In the genomic region with DNA sequence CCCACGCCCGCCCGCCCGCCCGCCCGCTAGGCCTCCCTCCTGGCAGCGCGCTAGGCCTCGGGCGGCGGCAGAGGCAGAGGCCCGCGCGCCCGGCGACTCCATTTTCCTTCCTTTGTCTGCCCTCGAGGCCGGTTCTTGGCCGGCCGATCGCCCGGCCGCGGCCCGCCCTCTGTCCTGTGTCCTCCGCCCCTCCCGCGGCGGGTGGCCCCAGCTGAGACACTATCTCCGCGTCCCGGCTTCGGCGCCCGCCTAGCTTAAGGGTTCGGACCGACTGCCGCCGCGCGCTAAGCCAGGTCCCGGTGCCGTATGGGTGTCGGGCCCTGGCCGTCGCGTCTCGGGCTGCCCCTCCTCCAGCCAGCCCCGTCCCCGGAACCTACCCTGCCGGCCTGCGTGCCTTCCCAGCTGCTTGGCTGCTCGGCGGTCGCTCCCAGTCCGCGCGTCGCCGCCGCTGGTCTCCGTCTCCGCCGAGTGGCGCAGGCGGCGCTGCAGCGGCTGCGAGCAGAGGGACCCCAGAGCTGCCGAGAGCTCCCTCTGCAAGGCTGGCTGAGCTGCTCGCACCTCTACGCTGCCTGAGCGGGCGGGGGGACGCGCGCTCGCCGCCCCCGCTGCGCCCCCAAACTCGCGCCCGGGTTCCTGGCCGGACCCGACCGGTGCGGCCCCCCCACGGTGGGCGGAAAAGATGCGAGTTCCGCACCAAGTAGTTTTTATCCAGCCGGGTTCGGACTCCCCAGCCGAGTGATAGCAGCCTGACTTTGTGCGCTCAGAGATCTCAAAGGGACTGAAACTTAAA, we compare ENCODE assay signal across 8 cellular contexts. TPM values are rescaled to one million over a fixed set of nuclear protein-coding genes. Genes with fewer than 3 reads are reported as not detected.
DNase-seq lines count a peak whose midpoint lies in the region; ATAC-seq lines count a peak whose summit lies in the region.

No MANE protein-coding gene starts in this region.

- peaks cover 57% of the 10 kb centered on the region for H3K4me1 Mint-ChIP-seq in activated T-cell treated with anti-CD3 and anti-CD28 coated beads, Interleukin-2, amount 50 U/mL, for 72 hours (ENCODE audit: low read depth)
- H3K4me1 Mint-ChIP-seq in naive thymus-derived CD8-positive, alpha-beta T cell: peaks cover 17 to 66% (median 49%) of the 10 kb centered on the region in 4 donors

- H3K27me3 Mint-ChIP-seq in activated T-cell treated with anti-CD3 and anti-CD28 coated beads, Interleukin-2, amount 50 U/mL, for 72 hours (ENCODE audit: low read depth): no peaks in the 10 kb centered on the region
- H3K27me3 Mint-ChIP-seq in naive thymus-derived CD8-positive, alpha-beta T cell: no peaks in the 10 kb centered on the region

- H3K4me3 Mint-ChIP-seq in activated T-cell treated with anti-CD3 and anti-CD28 coated beads, Interleukin-2, amount 50 U/mL, for 72 hours: peak overlapping the region; percentile 87 to 94
- H3K4me3 Mint-ChIP-seq in naive thymus-derived CD8-positive, alpha-beta T cell: peak overlapping the region; percentile 87 to 96 (median 90)

- DNase-seq in SIG-M5 treated with dmso at 0.1 percent for 504 hours (lab: John Stamatoyannopoulos, UW; ENCODE audit: unreplicated experiment): peak; percentile 32
- DNase-seq in SIG-M5 (lab: John Stamatoyannopoulos, UW): no peak
- peak; percentile 29 for DNase-seq in NOMO-1 treated with DMSO at 0.1 percent for 48 hours (lab: John Stamatoyannopoulos, UW; ENCODE audit: unreplicated experiment)
- peak; percentile 66 to 74 for DNase-seq in activated T-cell treated with anti-CD3 and anti-CD28 coated beads, Interleukin-2, amount 50 U/mL, for 72 hours
- DNase-seq in fibroblast of gingiva (ENCODE audit: low read depth): peak; percentile 49
- peak; percentile 54 to 79 (median 63) for DNase-seq in naive thymus-derived CD8-positive, alpha-beta T cell

- peaks cover 0 to 2% of the 10 kb centered on the region in 2 donors for H3K9me3 Mint-ChIP-seq in activated T-cell treated with anti-CD3 and anti-CD28 coated beads, Interleukin-2, amount 50 U/mL, for 72 hours
- no peaks in the 10 kb centered on the region for H3K9me3 Mint-ChIP-seq in naive thymus-derived CD8-positive, alpha-beta T cell

- peaks cover 6 to 33% (median 25%) of the 10 kb centered on the region in 5 donors for H3K4me1 ChIP-seq in subcutaneous abdominal adipose tissue (ENCODE audit: control insufficient read depth in 5 of 5, insufficient read depth in 5 of 5, low read length in 5 of 5)

- peak overlapping the region; percentile 94 for H3K27ac ChIP-seq in subcutaneous abdominal adipose tissue (ENCODE audit: low read depth, low read length)

- H3K27me3 ChIP-seq in subcutaneous abdominal adipose tissue (ENCODE audit: control insufficient read depth in 5 of 5, insufficient read depth in 4 of 5, low read length in 5 of 5): no peaks in the 10 kb centered on the region

- H3K4me3 ChIP-seq in subcutaneous abdominal adipose tissue (ENCODE audit: low read depth in 1 of 5, low read length in 5 of 5): peak overlapping the region; percentile 81 to 92 (median 84)

- H3K9me3 ChIP-seq in subcutaneous abdominal adipose tissue (ENCODE audit: control insufficient read depth in 5 of 5, low read length in 5 of 5): no peaks in the 10 kb centered on the region

- peak overlapping the region; percentile 73 to 91 (median 88) for H3K9ac ChIP-seq in subcutaneous abdominal adipose tissue (ENCODE audit: low read length in 5 of 5)

- H3K36me3 Mint-ChIP-seq in activated T-cell treated with anti-CD3 and anti-CD28 coated beads, Interleukin-2, amount 50 U/mL, for 72 hours (ENCODE audit: insufficient read depth in 2 of 2): peaks cover 1 to 4% of the 10 kb centered on the region in 2 donors
- peaks cover 0 to 5% (median 0%) of the 10 kb centered on the region in 3 donors for H3K36me3 Mint-ChIP-seq in naive thymus-derived CD8-positive, alpha-beta T cell

- POLR2A ChIA-PET in naive thymus-derived CD8-positive, alpha-beta T cell (lab: Charles Lee): interaction anchor here (0.5 to 16.1 kb wide), 24 partner anchors 9 to 1011 kb away, joined by 3 to 485 read pairs (median 5); a partner anchor contains a TSS

- peak; percentile 7 for ATAC-seq in HG02943 (IDR thresholded peaks at IDR 0.05; ENCODE audit: low read depth, unreplicated experiment)
- peak; percentile 6 to 10 for ATAC-seq in activated T-cell treated with anti-CD3 and anti-CD28 coated beads, Interleukin-2, amount 50 U/mL, for 72 hours (replicated peaks in 1 of 2)
- peak; percentile 27 to 37 for ATAC-seq in naive thymus-derived CD8-positive, alpha-beta T cell

- peak overlapping the region; percentile 95 for H3K27ac Mint-ChIP-seq in activated T-cell treated with anti-CD3 and anti-CD28 coated beads, Interleukin-2, amount 50 U/mL, for 72 hours
- H3K27ac Mint-ChIP-seq in naive thymus-derived CD8-positive, alpha-beta T cell: peak overlapping the region; percentile 68 to 97 (median 93)

- no peaks in the 10 kb centered on the region for H3K36me3 ChIP-seq in subcutaneous abdominal adipose tissue (ENCODE audit: control insufficient read depth in 5 of 5, insufficient read depth in 5 of 5, low read length in 5 of 5)

RNA-seq across cellular contexts. Expression of a gene that starts 0.8 kb away (rescaled TPM):
- 10 to 100 TPM; 55.5 to 71.1 TPM for total RNA-seq in activated T-cell treated with anti-CD3 and anti-CD28 coated beads, Interleukin-2, amount 50 U/mL, for 72 hours
- 10 to 100 TPM; 67.5 to 67.6 TPM for total RNA-seq in naive thymus-derived CD8-positive, alpha-beta T cell
- polyA plus RNA-seq in naive thymus-derived CD8-positive, alpha-beta T cell: 10 to 100 TPM; 37.1 to 61.1 (median 51.9) TPM

RNA-seq across cellular contexts. Expression of a gene that starts 34.5 kb away (rescaled TPM):
- total RNA-seq in activated T-cell treated with anti-CD3 and anti-CD28 coated beads, Interleukin-2, amount 50 U/mL, for 72 hours: 10 to 100 TPM; 34.2 to 54.6 TPM
- total RNA-seq in naive thymus-derived CD8-positive, alpha-beta T cell: 10 to 100 TPM; 50.1 to 57.2 TPM
- 1 to 10 TPM; 1.5 to 3.0 (median 2.3) TPM for polyA plus RNA-seq in naive thymus-derived CD8-positive, alpha-beta T cell
